In genomic region chr3:160929595-160929994, GRCh38 we compare ENCODE assay signal across 13 cellular contexts.
DNase-seq lines count a peak whose midpoint lies in the region; ATAC-seq and TF ChIP-seq lines count a peak whose summit lies in the region.
"Had no signal": no experiment of that assay in that cellular context is flagged by ENCODE, and none has a peak within 500 bp of the region (broad histone marks: within the 10 kb centered on the region; RNA-seq: fewer than 3 reads in every experiment).

No MANE protein-coding gene starts in this region.

- no peaks in the 10 kb centered on the region for H3K36me3 Mint-ChIP-seq in osteocyte (ENCODE audit: unreplicated experiment)

- TF ChIP-seq CTCF in RWPE2 (IDR thresholded peaks at IDR 0.05; ENCODE audit: poor library complexity, severe bottlenecking) = no peak
- TF ChIP-seq CTCF in sigmoid colon (IDR thresholded peaks at IDR 0.05) = peak in 1 of 4 experiments; percentile 31
- no peak for TF ChIP-seq CTCF in osteocyte (IDR thresholded peaks at IDR 0.05)

- H3K9me3 ChIP-seq in RWPE2 (ENCODE audit: severe bottlenecking) (no peaks in the 10 kb centered on the region), sigmoid colon (no peaks in the 10 kb centered on the region)

- intact Hi-C loops in sigmoid colon (cut with DNase I) = no loop called here

- H3K27ac ChIP-seq in RWPE2 (ENCODE audit: poor library complexity, severe bottlenecking) (no peak overlapping the region), sigmoid colon (no peak overlapping the region)
- H3K27ac ChIP-seq: 22Rv1, HL-60 had no signal

- ATAC-seq in RWPE2 (ENCODE audit: low read depth) (peak; percentile 38; the same call in 2 of the 3 replicates), HG02763 (IDR thresholded peaks at IDR 0.05; ENCODE audit: unreplicated experiment) (no peak), HG03039 (IDR thresholded peaks at IDR 0.05; ENCODE audit: unreplicated experiment) (no peak)

- H3K27ac Mint-ChIP-seq in osteocyte (ENCODE audit: unreplicated experiment) = no peak overlapping the region

- no peak for TF ChIP-seq EP300 in sigmoid colon (IDR thresholded peaks at IDR 0.05)

- H3K4me1 ChIP-seq in RWPE2 (ENCODE audit: insufficient read depth, poor library complexity, severe bottlenecking) (no peaks in the 10 kb centered on the region), sigmoid colon (peaks cover 0 to 15% (median 0%) of the 10 kb centered on the region in 4 donors)

- no peak for TF ChIP-seq POLR2A in sigmoid colon (IDR thresholded peaks at IDR 0.05)

- H3K4me3 Mint-ChIP-seq in osteocyte (ENCODE audit: unreplicated experiment) = no peak overlapping the region

- peaks cover 47% of the 10 kb centered on the region for H3K4me1 Mint-ChIP-seq in osteocyte (ENCODE audit: unreplicated experiment)

- no peaks in the 10 kb centered on the region for H3K9me3 Mint-ChIP-seq in osteocyte (ENCODE audit: unreplicated experiment)

- H3K36me3 ChIP-seq in RWPE2 (ENCODE audit: low read depth) (no peaks in the 10 kb centered on the region), sigmoid colon (no peaks in the 10 kb centered on the region)

- peak; percentile 74 for DNase-seq in DMS 273 (lab: John Stamatoyannopoulos, UW; ENCODE audit: unreplicated experiment)
- DNase-seq in DMS 273 treated with DMSO at 0.1 percent for 48 hours (lab: John Stamatoyannopoulos, UW) = no peak
- no peak for DNase-seq in RWPE2 (ENCODE audit: low spot score)
- DNase-seq in globus pallidus (ENCODE audit: low spot score) = peak; percentile 31
- peak; percentile 69 for DNase-seq in sigmoid colon
- no peak for DNase-seq in osteocyte (ENCODE audit: extremely low spot score, unreplicated experiment)
- DNase-seq: activated CD4-positive, CD25-positive, alpha-beta regulatory T cell treated with anti-CD3 and anti-CD28 coated beads, Interleukin-2, amount 50 U/mL, for 72 hours; amniotic stem cell; NCI-H524 treated with DMSO at 0.1 percent for 48 hours had no signal

- H3K27me3 ChIP-seq in RWPE2 (ENCODE audit: insufficient read depth, poor library complexity, severe bottlenecking) = peaks cover 8% of the 10 kb centered on the region
- no peaks in the 10 kb centered on the region for H3K27me3 ChIP-seq in sigmoid colon

- peaks cover 4% of the 10 kb centered on the region for H3K27me3 Mint-ChIP-seq in osteocyte (ENCODE audit: unreplicated experiment)

- WGBS in sigmoid colon, 2 donors = 58 to 72% methylated on average over 2 of the region's 2 CpGs

- H3K4me3 ChIP-seq in RWPE2 (ENCODE audit: severe bottlenecking) (no peak overlapping the region), sigmoid colon (no peak overlapping the region)

Comparison
In these comparisons a context has a peak if more than half of its experiments do, and no peak if none do; other contexts are left out.
1. DNase-seq: peak in DMS 273 (single experiment), globus pallidus (single experiment) and sigmoid colon (single experiment); none in DMS 273 treated with DMSO at 0.1 percent for 48 hours (single experiment), RWPE2 (single experiment) and osteocyte (single experiment).